ENCODE assay signal across 8 cellular contexts in the genomic region with DNA sequence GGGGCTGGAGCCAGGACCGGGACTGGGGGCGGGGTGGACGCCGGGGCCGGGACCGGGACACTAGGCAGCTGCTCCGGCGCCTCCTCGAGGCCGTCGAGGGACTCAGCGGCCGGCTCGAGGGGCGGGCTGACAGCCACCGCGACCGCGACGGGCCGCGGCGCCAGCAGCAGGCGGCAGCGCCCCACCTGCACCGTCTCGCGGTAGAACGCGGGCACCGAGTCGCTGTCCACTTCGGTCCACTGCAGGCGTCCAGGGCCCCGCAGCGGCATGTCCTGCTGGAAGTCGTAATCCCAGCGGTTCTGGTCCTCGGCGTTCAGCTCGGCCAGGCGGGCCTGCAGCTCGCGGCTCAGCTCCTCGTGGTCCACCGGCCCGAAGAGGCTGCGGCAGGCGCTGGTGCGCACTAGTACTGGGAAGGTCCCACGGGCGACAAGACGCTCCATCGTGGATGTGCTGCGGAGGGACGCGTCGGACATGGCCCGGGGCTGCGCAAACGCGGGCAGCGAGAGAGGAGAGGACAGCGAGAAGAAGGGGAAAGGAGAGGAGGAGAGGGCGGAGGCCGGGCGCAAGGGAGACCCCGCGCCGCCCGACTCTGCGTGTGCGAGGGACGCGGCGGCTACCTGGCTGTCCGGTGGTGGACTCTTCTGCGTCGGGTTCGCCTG. TPM values are rescaled to one million over a fixed set of nuclear protein-coding genes. Genes with fewer than 3 reads are reported as not detected.
DNase-seq lines count a peak whose midpoint lies in the region; ATAC-seq lines count a peak whose summit lies in the region.

No MANE protein-coding gene starts in this region.

- H3K36me3 Mint-ChIP-seq in activated CD4-positive, alpha-beta T cell treated with anti-CD3 and anti-CD28 coated beads for 36 hours (ENCODE audit: low read depth) = no peaks in the 10 kb centered on the region

- peak overlapping the region; percentile 67 for H3K4me3 Mint-ChIP-seq in activated CD4-positive, alpha-beta T cell treated with anti-CD3 and anti-CD28 coated beads for 36 hours

- peaks cover 4% of the 10 kb centered on the region for H3K4me1 Mint-ChIP-seq in activated CD4-positive, alpha-beta T cell treated with anti-CD3 and anti-CD28 coated beads for 36 hours

- DNase-seq in activated CD4-positive, alpha-beta T cell treated with anti-CD3 and anti-CD28 coated beads for 36 hours = peak; percentile 59
- DNase-seq in activated CD4-positive, alpha-beta T cell treated with anti-CD3 and anti-CD28 coated beads, Interleukin-2, amount 50 U/mL, for 1 hour = no peak
- peak; percentile 27 for DNase-seq in LoVo (ENCODE audit: low spot score)
- DNase-seq in activated effector memory CD4-positive, alpha-beta T cell treated with anti-CD3 and anti-CD28 coated beads, Interleukin-2, amount 50 U/mL, for 16 hours = peak; percentile 73
- DNase-seq in globus pallidus (ENCODE audit: low spot score) = peak; percentile 77
- DNase-seq in nucleus accumbens (lab: John Stamatoyannopoulos, UW) = peak in 32 of 56 donors; percentile 18 to 79 (median 52)
- no peak for DNase-seq in kidney glomerular epithelial cell (lab: John Stamatoyannopoulos, UW)
- no peak for DNase-seq in stimulated activated CD4-positive, alpha-beta T cell treated with anti-CD3 and anti-CD28 coated beads, Interleukin-2, amount 100 ng/mL, for 48 hours

- POLR2A ChIA-PET in activated CD4-positive, alpha-beta T cell treated with anti-CD3 and anti-CD28 coated beads for 36 hours (lab: Charles Lee) = no interaction called here

- no peaks in the 10 kb centered on the region for H3K9me3 Mint-ChIP-seq in activated CD4-positive, alpha-beta T cell treated with anti-CD3 and anti-CD28 coated beads for 36 hours (ENCODE audit: low read depth)

- H3K27ac Mint-ChIP-seq in activated CD4-positive, alpha-beta T cell treated with anti-CD3 and anti-CD28 coated beads for 36 hours = no peak overlapping the region

- intact Hi-C loops in activated CD4-positive, alpha-beta T cell treated with anti-CD3 and anti-CD28 coated beads for 36 hours (cut with DNase I, micrococcal nuclease) = loop anchor here (1.0 to 5.0 kb wide), 8 partner anchors 17 to 688 kb away; partner anchors contain the start of genes CD81 (in 1 of the 2), KCNQ1 (in 1 of the 2), TRPM5 (in 1 of the 2) and TSSC4 (in 1 of the 2)

- H3K27me3 Mint-ChIP-seq in activated CD4-positive, alpha-beta T cell treated with anti-CD3 and anti-CD28 coated beads for 36 hours = peaks cover 5% of the 10 kb centered on the region

- ATAC-seq in activated CD4-positive, alpha-beta T cell treated with anti-CD3 and anti-CD28 coated beads for 36 hours = peak; percentile 3

- CTCF ChIA-PET in activated CD4-positive, alpha-beta T cell treated with anti-CD3 and anti-CD28 coated beads for 36 hours (lab: Charles Lee) = interaction anchor here (10.2 kb wide), 1 partner anchor 351 kb away, joined by 255 read pairs; no protein-coding TSS in a partner anchor

RNA-seq across cellular contexts. Expression of gene CDKN1C, which starts 0.4 kb away (rescaled TPM):
- under 1 TPM; 0.21 to 0.53 TPM for total RNA-seq in activated CD4-positive, alpha-beta T cell treated with anti-CD3 and anti-CD28 coated beads for 36 hours

RNA-seq across cellular contexts. Expression of gene PHLDA2, which starts 44.1 kb away (rescaled TPM):
- 1 to 10 TPM; 3.1 to 3.7 TPM for total RNA-seq in activated CD4-positive, alpha-beta T cell treated with anti-CD3 and anti-CD28 coated beads for 36 hours

Comparison
In these comparisons a context has a peak if more than half of its experiments do, and no peak if none do; other contexts are left out.
1. DNase-seq: peak in activated CD4-positive, alpha-beta T cell treated with anti-CD3 and anti-CD28 coated beads for 36 hours (single experiment), LoVo (single experiment), activated effector memory CD4-positive, alpha-beta T cell treated with anti-CD3 and anti-CD28 coated beads, Interleukin-2, amount 50 U/mL, for 16 hours (single experiment), globus pallidus (single experiment) and nucleus accumbens (32 of 56); none in activated CD4-positive, alpha-beta T cell treated with anti-CD3 and anti-CD28 coated beads, Interleukin-2, amount 50 U/mL, for 1 hour (single experiment), kidney glomerular epithelial cell (single experiment) and stimulated activated CD4-positive, alpha-beta T cell treated with anti-CD3 and anti-CD28 coated beads, Interleukin-2, amount 100 ng/mL, for 48 hours (0 of 2).